ENCODE assay signal across 8 cellular contexts in genomic region chr4:47383829-47384427, GRCh38.
DNase-seq lines count a peak whose midpoint lies in the region; ATAC-seq, FAIRE-seq and TF ChIP-seq lines count a peak whose summit lies in the region.

No MANE protein-coding gene starts in this region.

- in situ Hi-C loops in K562 (cut with MboI) (loop anchor here (25.0 kb wide), 1 partner anchor 547 kb away; no protein-coding TSS in a partner anchor), HepG2 (cut with HindIII; ENCODE audit: extremely low pct_ligation_motif_present, low pct_unique_long_range_greater_than_20kb) (loop anchor here (25.0 kb wide), 1 partner anchor 522 kb away; no protein-coding TSS in a partner anchor)

- peak; percentile 67 for TF ChIP-seq CTCF in A673 (conservative IDR thresholded peaks at IDR 0.05; ENCODE audit: low read depth, low read length)
- peak; percentile 34 for TF ChIP-seq CTCF in GM12873 (IDR thresholded peaks at IDR 0.05; ENCODE audit: insufficient read depth, low read depth, low read length, missing control alignments)
- peak in 2 of 3 experiments; percentile 26 to 68; a peak in 4 of 6 replicates for TF ChIP-seq CTCF in K562 (IDR thresholded peaks at IDR 0.05 in 2 of 3, conservative IDR thresholded peaks at IDR 0.05 in 1 of 3; ENCODE audit: insufficient read depth in 2 of 3, low read depth in 1 of 3, low read length in 3 of 3)
- TF ChIP-seq CTCF in HepG2 (CRISPR knock-in tag; IDR thresholded peaks at IDR 0.05) = peak; percentile 49

- no peaks in the 10 kb centered on the region for H3K36me3 Mint-ChIP-seq in activated CD4-positive, alpha-beta T cell treated with anti-CD3 and anti-CD28 coated beads, Interleukin-2, amount 10 ng/mL, durations not matched to agents 24 days and 14 days (ENCODE audit: low read depth)

- H3K9me3 ChIP-seq in A673 (ENCODE audit: low read depth, low read length, poor library complexity, severe bottlenecking) (no peaks in the 10 kb centered on the region), K562 (replicated peaks; ENCODE audit: control insufficient read depth, insufficient read depth, low read depth, low read length) (no peaks in the 10 kb centered on the region), HepG2 (ENCODE audit: low read length) (no peaks in the 10 kb centered on the region)

- H3K9ac ChIP-seq in K562 (ENCODE audit: insufficient read depth in 1 of 2, low read depth in 2 of 2, low read length in 2 of 2) (no peak overlapping the region), HepG2 (ENCODE audit: insufficient read depth, low read depth, low read length) (no peak overlapping the region)

- BruUV-seq in A673 (replicated peaks; lab: Mats Ljungman, UMichigan) = no TSS peak
- no TSS peak for BruUV-seq in K562 (replicated peaks; lab: Mats Ljungman, UMichigan)
- no TSS peak for BruUV-seq in HepG2 (replicated peaks; lab: Mats Ljungman, UMichigan)

- 0% methylated on average over 4 of the region's 4 CpGs for WGBS in K562 (ENCODE audit: insufficient coverage, low coverage, missing lambda C conversion rate)
- 1% methylated on average over 4 of the region's 4 CpGs for WGBS in HepG2 (ENCODE audit: low lambda C conversion rate)

- H3K9me3 Mint-ChIP-seq in activated CD4-positive, alpha-beta T cell treated with anti-CD3 and anti-CD28 coated beads, Interleukin-2, amount 10 ng/mL, durations not matched to agents 24 days and 14 days = no peaks in the 10 kb centered on the region

- ATAC-seq in K562 (0 out of 3 replicates have a peak, but pooled peaks have one; percentile 44), HepG2 (no peak)

- TF ChIP-seq EP300 in K562 (IDR thresholded peaks at IDR 0.05; ENCODE audit: low read length) (no peak), HepG2 (IDR thresholded peaks at IDR 0.05; ENCODE audit: low read depth in 2 of 2, low read length in 2 of 2) (no peak), HepG2 (CRISPR knock-in tag; IDR thresholded peaks at IDR 0.05; ENCODE audit: borderline replicate concordance) (no peak)

- H3K9me1 ChIP-seq in K562 (ENCODE audit: control insufficient read depth, insufficient read depth, low read length) = no peaks in the 10 kb centered on the region

- CTCF ChIA-PET in A673 (lab: Charles Lee) (interaction anchor here (0.9 kb wide), 1 partner anchor 452 kb away, joined by 4 read pairs; no protein-coding TSS in a partner anchor), K562 (lab: Yijun Ruan, JAX; ENCODE audit: low intra/inter-chr PET ratio) (interaction anchor here (1.1 to 1.9 kb wide), 2 partner anchors 540 to 1440 kb away, joined by 3 to 12 read pairs; no protein-coding TSS in a partner anchor), HepG2 (lab: Yijun Ruan, JAX; ENCODE audit: low intra/inter-chr PET ratio, low total read pairs) (interaction anchor here (1.3 kb wide), 1 partner anchor 540 kb away, joined by 4 read pairs; no protein-coding TSS in a partner anchor)

- TF ChIP-seq RAD21 in K562 (CRISPR knock-in tag; conservative IDR thresholded peaks at IDR 0.05 in 1 of 2, IDR thresholded peaks at IDR 0.05 in 1 of 2) = peak; percentile 63 to 74
- no peak for TF ChIP-seq RAD21 in HepG2 (CRISPR knock-in tag; IDR thresholded peaks at IDR 0.05)

- H3K27ac ChIP-seq in A673 (ENCODE audit: low read depth, low read length, poor library complexity, severe bottlenecking) (no peak overlapping the region), K562 (ENCODE audit: extremely low read depth, low read depth, low read length) (no peak overlapping the region), HepG2 (ENCODE audit: extremely low read length, insufficient read depth, low read length) (no peak overlapping the region)

- H3K4me3 Mint-ChIP-seq in activated CD4-positive, alpha-beta T cell treated with anti-CD3 and anti-CD28 coated beads, Interleukin-2, amount 10 ng/mL, durations not matched to agents 24 days and 14 days = no peak overlapping the region

- H3K27me3 ChIP-seq in A673 (replicated peaks; ENCODE audit: insufficient read depth, low read depth, low read length, poor library complexity) (no peaks in the 10 kb centered on the region), K562 (ENCODE audit: control insufficient read depth in 2 of 2, insufficient read depth in 2 of 2, low read length in 2 of 2) (no peaks in the 10 kb centered on the region), HepG2 (ENCODE audit: control insufficient read depth in 1 of 2, insufficient read depth in 2 of 2, low read length in 2 of 2) (no peaks in the 10 kb centered on the region)

- POLR2A ChIA-PET in A673 (lab: Charles Lee; ENCODE audit: low non-redundant PET) = interaction anchor here (0.6 kb wide), 1 partner anchor 1522 kb away, joined by 3 read pairs; no protein-coding TSS in a partner anchor
- POLR2A ChIA-PET in K562 (lab: Yijun Ruan, JAX) = no interaction called here
- POLR2A ChIA-PET in HepG2 (lab: Yijun Ruan, JAX) = no interaction called here

- no peak overlapping the region for H3K27ac Mint-ChIP-seq in activated CD4-positive, alpha-beta T cell treated with anti-CD3 and anti-CD28 coated beads, Interleukin-2, amount 10 ng/mL, durations not matched to agents 24 days and 14 days

- DNase-seq in A673 (ENCODE audit: low spot score) (peak; percentile 64), NCI-H146 treated with DMSO at 0.1 percent for 48 hours (lab: John Stamatoyannopoulos, UW; ENCODE audit: unreplicated experiment) (peak; percentile 10), K562 (ENCODE audit: extremely low read depth in 1 of 4, low spot score in 3 of 4) (peak; percentile 14 to 33 (median 20)), HepG2 (ENCODE audit: low spot score) (peak; percentile 7), head of caudate nucleus (no peak), posterior vena cava (ENCODE audit: low spot score) (no peak)
- DNase-seq in activated CD4-positive, alpha-beta T cell treated with anti-CD3 and anti-CD28 coated beads, Interleukin-2, amount 10 ng/mL, durations not matched to agents 24 days and 14 days = no peak

- H3K79me2 ChIP-seq in K562 (ENCODE audit: control insufficient read depth, insufficient read depth, low read length) (no peaks in the 10 kb centered on the region), HepG2 (ENCODE audit: insufficient read depth, low read length) (no peaks in the 10 kb centered on the region)

- no peak for TF ChIP-seq POLR2A in K562 (conservative IDR thresholded peaks at IDR 0.05)
- TF ChIP-seq POLR2A in HepG2 (IDR thresholded peaks at IDR 0.05; ENCODE audit: insufficient read depth in 1 of 2, low read depth in 2 of 2, low read length in 2 of 2) = no peak

- no peak overlapping the region for H3K4me3 ChIP-seq in A673 (ENCODE audit: low read depth, low read length, poor library complexity, severe bottlenecking)
- H3K4me3 ChIP-seq in K562 = no peak overlapping the region
- H3K4me3 ChIP-seq in HepG2 (replicated peaks in 1 of 3; ENCODE audit: insufficient read depth in 1 of 3, low read depth in 2 of 3, low read length in 3 of 3) = no peak overlapping the region

- H2AFZ ChIP-seq in K562 (ENCODE audit: low read depth, low read length) (no peak overlapping the region), HepG2 (ENCODE audit: low read length) (no peak overlapping the region)

- FAIRE-seq in K562 (lab: Jason Lieb, UNC) = peak; percentile 79
- FAIRE-seq in HepG2 (lab: Jason Lieb, UNC) = no peak

- H3K4me1 Mint-ChIP-seq in activated CD4-positive, alpha-beta T cell treated with anti-CD3 and anti-CD28 coated beads, Interleukin-2, amount 10 ng/mL, durations not matched to agents 24 days and 14 days = no peaks in the 10 kb centered on the region

- H3K27me3 Mint-ChIP-seq in activated CD4-positive, alpha-beta T cell treated with anti-CD3 and anti-CD28 coated beads, Interleukin-2, amount 10 ng/mL, durations not matched to agents 24 days and 14 days = peaks cover 7% of the 10 kb centered on the region

- H3K4me1 ChIP-seq in A673 (ENCODE audit: insufficient read depth, low read length, poor library complexity, severe bottlenecking) = no peaks in the 10 kb centered on the region
- no peaks in the 10 kb centered on the region for H3K4me1 ChIP-seq in K562 (replicated peaks in 1 of 2; ENCODE audit: control insufficient read depth in 2 of 2, insufficient read depth in 2 of 2, low read length in 2 of 2)
- H3K4me1 ChIP-seq in HepG2 (ENCODE audit: insufficient read depth, low read length) = no peaks in the 10 kb centered on the region

- no peaks in the 10 kb centered on the region for H4K20me1 ChIP-seq in K562 (replicated peaks; ENCODE audit: control insufficient read depth, insufficient read depth, low read length)
- no peaks in the 10 kb centered on the region for H4K20me1 ChIP-seq in HepG2 (ENCODE audit: insufficient read depth, low read length)

- intact Hi-C loops in A673 (cut with micrococcal nuclease; ENCODE audit: unreplicated experiment) = loop anchor here (2.0 to 5.0 kb wide), 4 partner anchors 262 to 539 kb away; partner anchors contain the start of gene GABRB1
- intact Hi-C loops in K562 (cut with micrococcal nuclease) = loop anchor here (2.0 to 10.0 kb wide), 2 partner anchors 181 to 539 kb away; no protein-coding TSS in a partner anchor
- intact Hi-C loops in HepG2 (cut with micrococcal nuclease; ENCODE audit: unreplicated experiment) = loop anchor here (1.0 to 10.0 kb wide), 5 partner anchors 262 to 1057 kb away; partner anchors contain the start of gene GABRB1
- intact Hi-C loops in activated CD4-positive, alpha-beta T cell treated with anti-CD3 and anti-CD28 coated beads, Interleukin-2, amount 10 ng/mL, durations not matched to agents 24 days and 14 days (cut with micrococcal nuclease) = loop anchor here (2.0 to 5.0 kb wide), 2 partner anchors 261 to 352 kb away; partner anchors contain the start of gene GABRB1
- intact Hi-C loops in head of caudate nucleus (cut with DNase I) = loop anchor here (10.0 kb wide), 3 partner anchors 239 to 539 kb away; no protein-coding TSS in a partner anchor
- intact Hi-C loops in posterior vena cava (cut with DNase I) = no loop called here

- H3K36me3 ChIP-seq in A673 (ENCODE audit: insufficient read depth, low read length, poor library complexity, severe bottlenecking) = no peaks in the 10 kb centered on the region
- no peaks in the 10 kb centered on the region for H3K36me3 ChIP-seq in K562 (ENCODE audit: control insufficient read depth, insufficient read depth, low read length)
- H3K36me3 ChIP-seq in HepG2 (replicated peaks in 1 of 2; ENCODE audit: control insufficient read depth in 1 of 2, insufficient read depth in 2 of 2, low read length in 2 of 2) = no peaks in the 10 kb centered on the region

- H3K4me2 ChIP-seq in K562 (ENCODE audit: insufficient read depth, low read length) (no peak overlapping the region), HepG2 (ENCODE audit: low read depth, low read length) (no peak overlapping the region)

TF ChIP-seq in K562, 482 proteins besides CTCF, POLR2A, EP300 and RAD21:
- TF ChIP-seq SMC3 (conservative IDR thresholded peaks at IDR 0.05; ENCODE audit: insufficient read depth, low read depth, low read length) (0 out of 2 replicates have a peak, but pooled peaks have one; percentile 4), TCF7L2 (IDR thresholded peaks at IDR 0.05; ENCODE audit: low read depth, low read length) (no peak), FOSL1 (tag; conservative IDR thresholded peaks at IDR 0.05) (no peak), LCOR (CRISPR knock-in tag; IDR thresholded peaks at IDR 0.05) (no peak)
TF ChIP-seq in K562: peak in this region for 1.

TF ChIP-seq in HepG2, 621 proteins besides CTCF, POLR2A, EP300 and RAD21:
- TF ChIP-seq TAF1 (CRISPR knock-in tag; IDR thresholded peaks at IDR 0.05) (no peak), STAG1 (CRISPR knock-in tag; IDR thresholded peaks at IDR 0.05) (peak; percentile 49)

Comparison
In these comparisons a context has a peak if more than half of its experiments do, and no peak if none do; other contexts are left out.
1. DNase-seq: peak in A673 (single experiment), NCI-H146 treated with DMSO at 0.1 percent for 48 hours (single experiment), K562 (4 of 4) and HepG2 (single experiment); none in activated CD4-positive, alpha-beta T cell treated with anti-CD3 and anti-CD28 coated beads, Interleukin-2, amount 10 ng/mL, durations not matched to agents 24 days and 14 days (single experiment), head of caudate nucleus (0 of 42) and posterior vena cava (single experiment).
2. intact Hi-C loops: an anchor here in A673 (2.0 to 5.0 kb wide), K562 (2.0 to 10.0 kb wide), HepG2 (1.0 to 10.0 kb wide), activated CD4-positive, alpha-beta T cell treated with anti-CD3 and anti-CD28 coated beads, Interleukin-2, amount 10 ng/mL, durations not matched to agents 24 days and 14 days (2.0 to 5.0 kb wide) and head of caudate nucleus (10.0 kb wide); none called in posterior vena cava.
3. Peak in every context shown above with its lines, with median percentiles within 50 percentile points of each other: CTCF ChIP-seq.